Comparison of ENCODE assay signal across 1 cellular context in genomic region chr17:7631398-7632380, GRCh38.
TF ChIP-seq lines count a peak whose summit lies in the region.

No MANE protein-coding gene starts in this region.

TF ChIP-seq in HEK293, 187 proteins besides CTCF, POLR2A, EP300 and RAD21 (continued from another document):
- no peak for TF ChIP-seq ZNF692 (tag by site-specific recombination; IDR thresholded peaks at IDR 0.05)
- no peak for TF ChIP-seq ZXDB (tag by site-specific recombination; IDR thresholded peaks at IDR 0.05)
- TF ChIP-seq ZNF639 (tag by site-specific recombination; IDR thresholded peaks at IDR 0.05): no peak
- TF ChIP-seq YY1 (tag by site-specific recombination; IDR thresholded peaks at IDR 0.05): no peak
- no peak for TF ChIP-seq ZNF596 (tag by site-specific recombination; IDR thresholded peaks at IDR 0.05)
- TF ChIP-seq MZF1 (tag by site-specific recombination; IDR thresholded peaks at IDR 0.05; ENCODE audit: borderline replicate concordance): no peak
- TF ChIP-seq ZNF621 (tag by site-specific recombination; IDR thresholded peaks at IDR 0.05): no peak
- TF ChIP-seq ZNF138 (tag by site-specific recombination; IDR thresholded peaks at IDR 0.05; ENCODE audit: borderline replicate concordance): no peak
- no peak for TF ChIP-seq ZNF645 (tag by site-specific recombination; IDR thresholded peaks at IDR 0.05)
- TF ChIP-seq ZFHX2 (tag by site-specific recombination; conservative IDR thresholded peaks at IDR 0.05): no peak
- TF ChIP-seq ZNF530 (tag by site-specific recombination; IDR thresholded peaks at IDR 0.05; ENCODE audit: low read depth): no peak
- TF ChIP-seq SP3 (tag by site-specific recombination; IDR thresholded peaks at IDR 0.05): no peak
- no peak for TF ChIP-seq BCL11B (tag by site-specific recombination; IDR thresholded peaks at IDR 0.05; ENCODE audit: low read depth)
